Comparison of ENCODE assay signal across 8 cellular contexts in genomic region chr11:110194211-110194766, GRCh38.
DNase-seq lines count a peak whose midpoint lies in the region; ATAC-seq and TF ChIP-seq lines count a peak whose summit lies in the region.
"Not testable (repeated sequence)": the region's sequence is repeated elsewhere in the genome, so short reads cannot be mapped to it uniquely, and the experiment has no call there.

No MANE protein-coding gene starts in this region.

- peak overlapping the region; percentile 99 for H3K27ac Mint-ChIP-seq in MCF 10A (ENCODE audit: low read depth, unreplicated experiment)

- CTCF ChIA-PET in HEK293 (lab: Yijun Ruan, JAX) = interaction anchor here (0.6 to 1.6 kb wide), 3 partner anchors 19 to 100 kb away, joined by 3 read pairs; no protein-coding TSS in a partner anchor
- CTCF ChIA-PET in MCF 10A (lab: Yijun Ruan, JAX) = not testable (repeated sequence)

- BruUV-seq in MCF 10A (replicated peaks; lab: Mats Ljungman, UMichigan) = not testable (repeated sequence)

- H3K27me3 Mint-ChIP-seq in MCF 10A (ENCODE audit: insufficient read depth, unreplicated experiment) = not testable (repeated sequence)

- not testable (repeated sequence) for H3K27ac ChIP-seq in HEK293 (ENCODE audit: extremely low read depth, low read depth, low read length)
- peak overlapping the region in 1 of 2 donors; percentile 37 for H3K27ac ChIP-seq in left lung

- DNase-seq in AG09309 (ENCODE audit: low read depth) (peak; percentile 54), NOMO-1 treated with DMSO at 0.1 percent for 48 hours (lab: John Stamatoyannopoulos, UW; ENCODE audit: unreplicated experiment) (peak; percentile 35), SW480 (ENCODE audit: low spot score) (peak; percentile 27), MCF 10A (ENCODE audit: unreplicated experiment) (peak; percentile 82), fibroblast of peridontal ligament (ENCODE audit: extremely low read depth) (peak; percentile 78), left lung (peak; percentile 45 to 50), retinal pigment epithelial cell (ENCODE audit: low read depth) (peak; percentile 94)

- TF ChIP-seq CTCF in AG09309 (IDR thresholded peaks at IDR 0.05; ENCODE audit: control insufficient read depth, insufficient read depth, low read depth, low read length, missing control alignments); HEK293 (tag by site-specific recombination; IDR thresholded peaks at IDR 0.05); MCF 10A (IDR thresholded peaks at IDR 0.05; ENCODE audit: unreplicated experiment); left lung (IDR thresholded peaks at IDR 0.05); retinal pigment epithelial cell (conservative IDR thresholded peaks at IDR 0.05; ENCODE audit: low read depth, low read length): not testable (repeated sequence)

- H3K36me3 Mint-ChIP-seq in MCF 10A (ENCODE audit: insufficient read depth, unreplicated experiment) = not testable (repeated sequence)

- H3K4me3 Mint-ChIP-seq in MCF 10A (ENCODE audit: unreplicated experiment) = not testable (repeated sequence)

- peak; percentile 67 for ATAC-seq in left lung

- POLR2A ChIA-PET in HEK293 (lab: Yijun Ruan, JAX) = not testable (repeated sequence)
- POLR2A ChIA-PET in MCF 10A (lab: Yijun Ruan, JAX) = interaction anchor here (0.7 to 10.5 kb wide), 9 partner anchors 10 to 248 kb away, joined by 3 to 146 read pairs (median 3); partner anchors contain the start of gene ZC3H12C

- not testable (repeated sequence) for H3K4me3 ChIP-seq in AG09309 (ENCODE audit: control insufficient read depth, low read depth, low read length); HEK293 (ENCODE audit: low read depth, low read length); left lung; retinal pigment epithelial cell (ENCODE audit: low read length)

- H3K9me3 ChIP-seq in HEK293 (ENCODE audit: control insufficient read depth, insufficient read depth, low read depth, low read length); left lung: not testable (repeated sequence)

- not testable (repeated sequence) for H3K36me3 ChIP-seq in HEK293 (ENCODE audit: control insufficient read depth in 2 of 2, insufficient read depth in 1 of 2, low read length in 2 of 2); left lung

- peaks cover 43% of the 10 kb centered on the region for H3K4me1 Mint-ChIP-seq in MCF 10A (ENCODE audit: insufficient read depth, unreplicated experiment)

- H3K9me3 Mint-ChIP-seq in MCF 10A (ENCODE audit: unreplicated experiment) = not testable (repeated sequence)

- intact Hi-C loops in MCF 10A (cut with micrococcal nuclease); left lung (cut with DNase I): not testable (repeated sequence)

- not testable (repeated sequence) for H3K27me3 ChIP-seq in left lung

- H3K4me1 ChIP-seq in HEK293 (ENCODE audit: control insufficient read depth, insufficient read depth, low read length) = not testable (repeated sequence)
- peaks cover 0 to 10% of the 10 kb centered on the region in 2 donors for H3K4me1 ChIP-seq in left lung

TF ChIP-seq in HEK293, 187 proteins besides CTCF, POLR2A, EP300 and RAD21:
- TF ChIP-seq SP3 (tag by site-specific recombination; IDR thresholded peaks at IDR 0.05) (0 out of 2 replicates have a peak, but pooled peaks have one; percentile 29), KLF9 (tag by site-specific recombination; IDR thresholded peaks at IDR 0.05; ENCODE audit: low read depth) (0 out of 2 replicates have a peak, but pooled peaks have one; percentile 13), KLF8 (tag by site-specific recombination; IDR thresholded peaks at IDR 0.05) (0 out of 2 replicates have a peak, but pooled peaks have one; percentile 16), ZNF629 (tag by site-specific recombination; IDR thresholded peaks at IDR 0.05) (peak; percentile 51), ZFHX2 (tag by site-specific recombination; conservative IDR thresholded peaks at IDR 0.05) (peak; percentile 72), ZNF600 (tag by site-specific recombination; IDR thresholded peaks at IDR 0.05) (peak; percentile 72; the same call in 1 of the 2 replicates), SP7 (tag by site-specific recombination; IDR thresholded peaks at IDR 0.05) (peak; percentile 83)

Comparison
In these comparisons a context has a peak if more than half of its experiments do, and no peak if none do; other contexts are left out.
1. DNase-seq: peak in every context shown above with its lines; median percentile 94 in retinal pigment epithelial cell; 82 in MCF 10A; 78 in fibroblast of peridontal ligament; 54 in AG09309; 48 in left lung; 35 in NOMO-1 treated with DMSO at 0.1 percent for 48 hours; 27 in SW480.